17 cellular contexts compared by ENCODE assay signal in genomic region chr13:37306778-37307544, GRCh38.
DNase-seq lines count a peak whose midpoint lies in the region; ATAC-seq, FAIRE-seq and TF ChIP-seq lines count a peak whose summit lies in the region.
"Had no signal": no experiment of that assay in that cellular context is flagged by ENCODE, and none has a peak within 500 bp of the region (broad histone marks: within the 10 kb centered on the region; RNA-seq: fewer than 3 reads in every experiment).

No MANE protein-coding gene starts in this region.

- H3K27me3 Mint-ChIP-seq in astrocyte (ENCODE audit: low read depth, unreplicated experiment): no peaks in the 10 kb centered on the region
- H3K27me3 Mint-ChIP-seq: B cell had no signal

- H3K4me3 ChIP-seq in AG04449 (ENCODE audit: low read depth, low read length): no peak overlapping the region
- no peak overlapping the region for H3K4me3 ChIP-seq in astrocyte (ENCODE audit: insufficient read depth, low read depth, low read length)
- H3K4me3 ChIP-seq: HAP-1 had no signal

- FAIRE-seq in astrocyte (lab: Jason Lieb, UNC): peak; percentile 100

- H3K36me3 ChIP-seq in astrocyte (ENCODE audit: insufficient read depth, low read length): no peaks in the 10 kb centered on the region
- H3K36me3 ChIP-seq: HAP-1 had no signal

- no peak overlapping the region for H2AFZ ChIP-seq in astrocyte (ENCODE audit: low read depth, low read length)

- ATAC-seq in foreskin keratinocyte (peak; percentile 99), GM18868 (IDR thresholded peaks at IDR 0.05; ENCODE audit: unreplicated experiment) (no peak)

- H3K36me3 Mint-ChIP-seq in astrocyte (ENCODE audit: low read depth, unreplicated experiment): no peaks in the 10 kb centered on the region
- H3K36me3 Mint-ChIP-seq: activated naive CD8-positive, alpha-beta T cell had no signal

- no peaks in the 10 kb centered on the region for H3K27me3 ChIP-seq in astrocyte (ENCODE audit: insufficient read depth, low read length)
- no peaks in the 10 kb centered on the region for H3K27me3 ChIP-seq in foreskin keratinocyte

- H3K27ac ChIP-seq in astrocyte (ENCODE audit: low read depth, low read length) (peak overlapping the region; percentile 96), foreskin keratinocyte (no peak overlapping the region)

- TF ChIP-seq CTCF in AG04449 (IDR thresholded peaks at IDR 0.05; ENCODE audit: insufficient read depth, low read length, missing control alignments) (no peak), astrocyte (IDR thresholded peaks at IDR 0.05; ENCODE audit: insufficient read depth, low read depth, low read length) (no peak), foreskin keratinocyte (conservative IDR thresholded peaks at IDR 0.05) (no peak)

- peaks cover 24% of the 10 kb centered on the region for H3K4me1 Mint-ChIP-seq in astrocyte (ENCODE audit: low read depth, unreplicated experiment)
- H3K4me1 Mint-ChIP-seq: B cell, nephron progenitor cell had no signal

- H3K79me2 ChIP-seq in astrocyte (ENCODE audit: insufficient read depth, low read length): no peaks in the 10 kb centered on the region

- peak overlapping the region; percentile 87 for H3K27ac Mint-ChIP-seq in astrocyte (ENCODE audit: unreplicated experiment)
- H3K27ac Mint-ChIP-seq: activated naive CD8-positive, alpha-beta T cell; B cell; nephron progenitor cell had no signal

- peaks cover 13% of the 10 kb centered on the region for H3K4me1 ChIP-seq in astrocyte (ENCODE audit: insufficient read depth, low read length)
- peaks cover 9% of the 10 kb centered on the region for H3K4me1 ChIP-seq in foreskin keratinocyte
- H3K4me1 ChIP-seq: HAP-1 had no signal

- no peaks in the 10 kb centered on the region for H3K9me3 ChIP-seq in astrocyte (ENCODE audit: insufficient read depth, low read depth, low read length)
- H3K9me3 ChIP-seq: HAP-1 had no signal

- H3K4me2 ChIP-seq in astrocyte (ENCODE audit: low read length): peak overlapping the region; percentile 75

- POLR2A ChIA-PET in AG04449 (lab: Yijun Ruan, JAX): interaction anchor here (1.0 kb wide), 1 partner anchor 120 kb away, joined by 4 read pairs; no protein-coding TSS in a partner anchor

- no peaks in the 10 kb centered on the region for H3K9me3 Mint-ChIP-seq in astrocyte (ENCODE audit: unreplicated experiment)
- H3K9me3 Mint-ChIP-seq: nephron progenitor cell had no signal

- peak overlapping the region; percentile 76 for H3K9ac ChIP-seq in astrocyte (ENCODE audit: low read length)

- H4K20me1 ChIP-seq in astrocyte (ENCODE audit: insufficient read depth, low read length): no peaks in the 10 kb centered on the region

- H3K4me3 Mint-ChIP-seq in astrocyte (ENCODE audit: unreplicated experiment): no peak overlapping the region
- H3K4me3 Mint-ChIP-seq: activated naive CD8-positive, alpha-beta T cell; B cell; nephron progenitor cell had no signal

- CTCF ChIA-PET in AG04449 (lab: Yijun Ruan, JAX): interaction anchor here (1.0 kb wide), 1 partner anchor 9 kb away, joined by 3 read pairs; no protein-coding TSS in a partner anchor

- DNase-seq in AG04449 (ENCODE audit: low read depth, low spot score): peak; percentile 92
- DNase-seq in HPDE6-E6E7 (ENCODE audit: extremely low spot score): peak; percentile 7
- DNase-seq in astrocyte (ENCODE audit: low read depth): peak; percentile 99
- DNase-seq in foreskin keratinocyte: peak; percentile 92 to 97
- no peak for DNase-seq in occipital lobe (lab: John Stamatoyannopoulos, UW)
- DNase-seq in activated naive CD4-positive, alpha-beta T cell treated with Interleukin-2 at 50 U/mL for 16 hours: no peak
- no peak for DNase-seq in effector CD8-positive, alpha-beta T cell (lab: John Stamatoyannopoulos, UW)
- DNase-seq: activated CD4-positive, alpha-beta T cell treated with anti-CD3 and anti-CD28 coated beads, Interleukin-2, amount 50 U/mL, for 1 hour; islet precursor cell; MM.1S; NCI-H524 treated with DMSO at 0.1 percent for 48 hours; nephron progenitor cell; stimulated activated naive CD4-positive, alpha-beta T cell had no signal

Comparison
In these comparisons a context has a peak if more than half of its experiments do, and no peak if none do; other contexts are left out.
1. DNase-seq: peak in AG04449 (single experiment), HPDE6-E6E7 (single experiment), astrocyte (single experiment) and foreskin keratinocyte (2 of 2); none in occipital lobe (single experiment), activated naive CD4-positive, alpha-beta T cell treated with Interleukin-2 at 50 U/mL for 16 hours (single experiment) and effector CD8-positive, alpha-beta T cell (single experiment).